15 cellular contexts compared by ENCODE assay signal in genomic region chr1:47675721-47676120, GRCh38.
"Had no signal": no experiment of that assay in that cellular context is flagged by ENCODE, and none has a peak within 500 bp of the region (broad histone marks: within the 10 kb centered on the region; RNA-seq: fewer than 3 reads in every experiment).

No MANE protein-coding gene starts in this region.

- H3K27ac ChIP-seq: esophagus squamous epithelium, SK-N-MC, skin epidermis, thyroid gland, uterus had no signal

- H3K4me1 ChIP-seq: esophagus squamous epithelium, thyroid gland, uterus had no signal

- ATAC-seq: activated CD8-positive, alpha-beta T cell treated with anti-CD3 and anti-CD28 coated beads for 36 hours; activated T-cell treated with anti-CD3 and anti-CD28 coated beads, Interleukin-2, amount 50 U/mL, for 4 hours; natural killer cell; right cardiac atrium had no signal

- H3K4me3 ChIP-seq: esophagus squamous epithelium, SK-N-MC, skin epidermis, thyroid gland, uterus had no signal

- H3K36me3 ChIP-seq: esophagus squamous epithelium, thyroid gland, uterus had no signal

- DNase-seq: activated CD4-positive, alpha-beta T cell treated with anti-CD3 and anti-CD28 coated beads, Interleukin-2, amount 10 ng/mL, durations not matched to agents 24 days and 14 days; activated CD8-positive, alpha-beta T cell treated with anti-CD3 and anti-CD28 coated beads for 36 hours; activated naive CD4-positive, alpha-beta T cell treated with anti-CD3 and anti-CD28 coated beads, Interleukin-2, amount 50 U/mL, for 16 hours; activated T-cell treated with anti-CD3 and anti-CD28 coated beads, Interleukin-2, amount 50 U/mL, for 4 hours; aorta; effector CD8-positive, alpha-beta T cell; esophagus squamous epithelium; natural killer cell; occipital lobe; right cardiac atrium; stimulated activated CD4-positive, alpha-beta T cell treated with anti-CD3 and anti-CD28 coated beads, Interleukin-2, amount 100 ng/mL, for 48 hours; thyroid gland; uterus had no signal

- H3K27me3 ChIP-seq: thyroid gland, uterus had no signal

- H3K9me3 ChIP-seq: esophagus squamous epithelium, thyroid gland, uterus had no signal
